8 cellular contexts compared by ENCODE assay signal in the genomic region with DNA sequence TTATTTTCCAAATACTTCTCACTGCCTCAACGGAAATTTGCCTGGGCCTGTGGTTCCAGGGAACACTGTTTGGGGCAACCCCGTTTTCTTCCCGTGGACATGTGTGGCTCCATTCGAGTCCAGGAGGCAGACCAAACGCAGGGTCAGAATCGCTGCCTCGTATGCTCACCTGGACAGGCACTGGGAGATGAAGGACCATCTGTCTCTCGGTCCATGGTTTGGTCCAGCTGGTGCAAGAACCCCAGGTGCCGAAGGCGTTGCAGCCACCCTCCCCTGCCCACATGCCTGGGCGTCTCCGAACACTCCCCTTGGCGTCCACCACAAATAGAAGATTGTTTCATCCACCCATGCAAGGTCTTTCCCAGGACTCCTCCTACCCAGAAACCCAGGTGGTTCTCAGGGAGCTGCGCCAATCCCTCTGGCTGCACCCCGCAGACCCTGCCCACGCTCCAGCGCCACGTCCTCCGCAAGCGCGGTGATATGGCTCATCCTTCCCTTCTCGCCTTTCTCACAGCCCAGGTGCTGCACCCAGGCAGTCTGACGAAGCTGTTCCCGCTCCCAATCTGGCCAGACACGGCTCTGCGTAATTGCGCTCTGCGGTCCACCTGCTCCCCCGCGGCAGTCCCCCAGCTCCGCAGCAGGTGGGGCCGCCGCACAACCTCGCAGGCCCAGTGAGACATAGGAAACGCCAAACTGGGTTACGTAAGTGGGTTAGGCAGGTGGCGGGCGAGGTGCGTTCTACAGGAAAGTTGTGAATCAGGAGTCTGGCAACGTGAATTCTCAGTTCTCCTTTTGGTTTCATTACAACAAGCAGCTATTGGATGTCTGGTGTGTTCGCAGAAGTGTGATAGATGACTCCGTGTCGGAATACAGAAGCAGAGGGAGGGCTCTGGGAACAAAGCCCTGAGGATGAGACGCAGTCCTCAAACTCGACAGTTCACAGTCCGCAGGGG.
A peak's percentile ranks its signal among the peaks of the same experiment; 100 is the strongest.
DNase-seq lines count a peak whose midpoint lies in the region; ATAC-seq and TF ChIP-seq lines count a peak whose summit lies in the region.

No MANE protein-coding gene starts in this region.

- TF ChIP-seq CTCF in astrocyte of the cerebellum (IDR thresholded peaks at IDR 0.05; ENCODE audit: low read depth, low read length, missing control alignments): no peak
- TF ChIP-seq CTCF in gastrocnemius medialis (IDR thresholded peaks at IDR 0.05 in 4 of 5, conservative IDR thresholded peaks at IDR 0.05 in 1 of 5): peak; percentile 64 to 76 (median 70)

- H3K9me3 Mint-ChIP-seq in activated CD8-positive, alpha-beta memory T cell treated with anti-CD3 and anti-CD28 coated beads, Interleukin-2, amount 10 ng/mL, durations not matched to agents 7 days and 5 days (ENCODE audit: low read depth): no peaks in the 10 kb centered on the region

- peak; percentile 57 for DNase-seq in activated CD8-positive, alpha-beta memory T cell treated with anti-CD3 and anti-CD28 coated beads for 24 hours
- DNase-seq in activated CD8-positive, alpha-beta memory T cell treated with anti-CD3 and anti-CD28 coated beads, Interleukin-2, amount 10 ng/mL, durations not matched to agents 7 days and 5 days: no peak
- peak; percentile 75 for DNase-seq in NCI-H2171 (lab: John Stamatoyannopoulos, UW)
- DNase-seq in astrocyte of the cerebellum (ENCODE audit: low read depth): peak; percentile 20
- DNase-seq in gastrocnemius medialis: peak; percentile 68 to 82
- DNase-seq in foreskin melanocyte: no peak

- no peak for ATAC-seq in activated CD8-positive, alpha-beta memory T cell treated with anti-CD3 and anti-CD28 coated beads, Interleukin-2, amount 10 ng/mL, durations not matched to agents 7 days and 5 days
- ATAC-seq in HG02970 (IDR thresholded peaks at IDR 0.05; ENCODE audit: low FRiP score, unreplicated experiment) (peak; percentile 77), gastrocnemius medialis (peak; percentile 90 to 92)

- no peak overlapping the region for H3K27ac Mint-ChIP-seq in activated CD8-positive, alpha-beta memory T cell treated with anti-CD3 and anti-CD28 coated beads, Interleukin-2, amount 10 ng/mL, durations not matched to agents 7 days and 5 days

- in situ Hi-C loops in astrocyte of the cerebellum (cut with HindIII; ENCODE audit: low sequenced_read_pairs): no loop called here
- in situ Hi-C loops in gastrocnemius medialis (cut with MboI; ENCODE audit: low sequenced_read_pairs in 4 of 4): no loop called here

- peak overlapping the region; percentile 30 for H3K4me3 ChIP-seq in astrocyte of the cerebellum (ENCODE audit: low read depth, low read length)
- peak overlapping the region; percentile 61 for H3K4me3 ChIP-seq in iPS-15b (ENCODE audit: low read depth, low read length)
- H3K4me3 ChIP-seq in gastrocnemius medialis: peak overlapping the region; percentile 28 to 54 (median 34)

- no peaks in the 10 kb centered on the region for H3K36me3 ChIP-seq in iPS-15b (ENCODE audit: control insufficient read depth, insufficient read depth, low read length)
- no peaks in the 10 kb centered on the region for H3K36me3 ChIP-seq in gastrocnemius medialis

- H3K4me1 ChIP-seq in iPS-15b (ENCODE audit: control insufficient read depth, insufficient read depth, low read length) (no peaks in the 10 kb centered on the region), gastrocnemius medialis (peaks cover 0 to 8% of the 10 kb centered on the region in 2 donors)

- peaks cover 39% of the 10 kb centered on the region for H3K27me3 ChIP-seq in iPS-15b (ENCODE audit: control insufficient read depth, insufficient read depth, low read length)
- no peaks in the 10 kb centered on the region for H3K27me3 ChIP-seq in gastrocnemius medialis

- intact Hi-C loops in gastrocnemius medialis (cut with DNase I; ENCODE audit: low total_unique reads): loop anchor here (10.0 kb wide), 2 partner anchors 393 to 523 kb away; no protein-coding TSS in a partner anchor

- peaks cover 39% of the 10 kb centered on the region for H3K27me3 Mint-ChIP-seq in activated CD8-positive, alpha-beta memory T cell treated with anti-CD3 and anti-CD28 coated beads, Interleukin-2, amount 10 ng/mL, durations not matched to agents 7 days and 5 days

- no peaks in the 10 kb centered on the region for H3K4me1 Mint-ChIP-seq in activated CD8-positive, alpha-beta memory T cell treated with anti-CD3 and anti-CD28 coated beads, Interleukin-2, amount 10 ng/mL, durations not matched to agents 7 days and 5 days

- CTCF ChIA-PET in activated CD8-positive, alpha-beta memory T cell treated with anti-CD3 and anti-CD28 coated beads, Interleukin-2, amount 10 ng/mL, durations not matched to agents 7 days and 5 days (lab: Charles Lee): no interaction called here

- H3K9ac ChIP-seq in iPS-15b (ENCODE audit: low read depth, low read length): peak overlapping the region; percentile 42

- no peak overlapping the region for H3K4me3 Mint-ChIP-seq in activated CD8-positive, alpha-beta memory T cell treated with anti-CD3 and anti-CD28 coated beads, Interleukin-2, amount 10 ng/mL, durations not matched to agents 7 days and 5 days

- no peaks in the 10 kb centered on the region for H3K9me3 ChIP-seq in iPS-15b (ENCODE audit: control insufficient read depth, insufficient read depth, low read length)
- H3K9me3 ChIP-seq in gastrocnemius medialis: no peaks in the 10 kb centered on the region

- TF ChIP-seq POLR2A in gastrocnemius medialis (IDR thresholded peaks at IDR 0.05): no peak

- H3K36me3 Mint-ChIP-seq in activated CD8-positive, alpha-beta memory T cell treated with anti-CD3 and anti-CD28 coated beads, Interleukin-2, amount 10 ng/mL, durations not matched to agents 7 days and 5 days: no peaks in the 10 kb centered on the region

- H3K27ac ChIP-seq in gastrocnemius medialis: peak overlapping the region in 3 of 4 donors; percentile 55 to 61 (median 58)

Comparison
In these comparisons a context has a peak if more than half of its experiments do, and no peak if none do; other contexts are left out.
1. DNase-seq: peak in activated CD8-positive, alpha-beta memory T cell treated with anti-CD3 and anti-CD28 coated beads for 24 hours (single experiment), NCI-H2171 (single experiment), astrocyte of the cerebellum (single experiment) and gastrocnemius medialis (2 of 2); none in activated CD8-positive, alpha-beta memory T cell treated with anti-CD3 and anti-CD28 coated beads, Interleukin-2, amount 10 ng/mL, durations not matched to agents 7 days and 5 days (single experiment) and foreskin melanocyte (single experiment).
2. Peak in every context shown above with its lines, with median percentiles within 50 percentile points of each other: H3K4me3 ChIP-seq.